1 cellular context compared by ENCODE assay signal in the genomic region with DNA sequence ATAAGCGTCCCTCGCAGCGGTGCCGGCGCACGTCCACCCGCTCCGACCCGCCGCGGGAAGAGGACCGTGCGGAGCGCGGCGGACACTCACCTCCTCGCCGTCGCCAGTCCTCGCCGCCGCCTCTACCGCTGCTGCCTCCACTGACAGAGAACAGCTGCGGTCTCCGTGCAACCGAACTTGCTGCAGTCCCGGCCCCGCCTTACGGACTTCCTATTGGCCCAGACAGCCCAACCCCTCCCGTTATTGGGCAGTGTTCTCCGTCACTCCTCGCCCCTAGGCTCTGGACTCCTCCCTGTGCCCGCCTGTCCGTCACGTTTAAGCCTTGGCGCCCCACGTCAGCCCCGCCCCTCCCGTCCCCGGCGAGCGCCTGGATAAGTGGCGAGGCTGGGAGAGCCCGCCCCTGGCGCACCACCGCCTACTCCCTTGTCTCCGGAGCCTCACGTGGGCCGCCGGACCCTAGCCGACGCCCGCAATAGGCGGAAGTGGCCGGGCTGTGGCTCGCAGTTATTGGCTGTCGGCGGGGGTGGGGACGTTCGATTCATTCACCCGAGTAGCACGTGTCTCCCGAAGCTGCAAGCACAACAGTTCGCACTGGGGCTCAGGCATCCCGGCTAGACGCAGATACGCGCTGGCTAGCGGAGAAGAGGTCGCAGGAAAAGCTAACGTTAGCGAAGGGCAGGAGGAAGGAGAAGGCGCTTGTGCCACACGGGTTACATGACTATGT.
TF ChIP-seq lines count a peak whose summit lies in the region.

A gene with protein sequence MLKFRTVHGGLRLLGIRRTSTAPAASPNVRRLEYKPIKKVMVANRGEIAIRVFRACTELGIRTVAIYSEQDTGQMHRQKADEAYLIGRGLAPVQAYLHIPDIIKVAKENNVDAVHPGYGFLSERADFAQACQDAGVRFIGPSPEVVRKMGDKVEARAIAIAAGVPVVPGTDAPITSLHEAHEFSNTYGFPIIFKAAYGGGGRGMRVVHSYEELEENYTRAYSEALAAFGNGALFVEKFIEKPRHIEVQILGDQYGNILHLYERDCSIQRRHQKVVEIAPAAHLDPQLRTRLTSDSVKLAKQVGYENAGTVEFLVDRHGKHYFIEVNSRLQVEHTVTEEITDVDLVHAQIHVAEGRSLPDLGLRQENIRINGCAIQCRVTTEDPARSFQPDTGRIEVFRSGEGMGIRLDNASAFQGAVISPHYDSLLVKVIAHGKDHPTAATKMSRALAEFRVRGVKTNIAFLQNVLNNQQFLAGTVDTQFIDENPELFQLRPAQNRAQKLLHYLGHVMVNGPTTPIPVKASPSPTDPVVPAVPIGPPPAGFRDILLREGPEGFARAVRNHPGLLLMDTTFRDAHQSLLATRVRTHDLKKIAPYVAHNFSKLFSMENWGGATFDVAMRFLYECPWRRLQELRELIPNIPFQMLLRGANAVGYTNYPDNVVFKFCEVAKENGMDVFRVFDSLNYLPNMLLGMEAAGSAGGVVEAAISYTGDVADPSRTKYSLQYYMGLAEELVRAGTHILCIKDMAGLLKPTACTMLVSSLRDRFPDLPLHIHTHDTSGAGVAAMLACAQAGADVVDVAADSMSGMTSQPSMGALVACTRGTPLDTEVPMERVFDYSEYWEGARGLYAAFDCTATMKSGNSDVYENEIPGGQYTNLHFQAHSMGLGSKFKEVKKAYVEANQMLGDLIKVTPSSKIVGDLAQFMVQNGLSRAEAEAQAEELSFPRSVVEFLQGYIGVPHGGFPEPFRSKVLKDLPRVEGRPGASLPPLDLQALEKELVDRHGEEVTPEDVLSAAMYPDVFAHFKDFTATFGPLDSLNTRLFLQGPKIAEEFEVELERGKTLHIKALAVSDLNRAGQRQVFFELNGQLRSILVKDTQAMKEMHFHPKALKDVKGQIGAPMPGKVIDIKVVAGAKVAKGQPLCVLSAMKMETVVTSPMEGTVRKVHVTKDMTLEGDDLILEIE (minus strand): TSS at position 152 of the 724 bp plus-strand sequence. CDS start 86,224 bp downstream, outside the sequence.

TF ChIP-seq in liver, 16 proteins besides CTCF, POLR2A, EP300 and RAD21 (continued from another document):
- TF ChIP-seq GABPA (IDR thresholded peaks at IDR 0.05 in 1 of 2, conservative IDR thresholded peaks at IDR 0.05 in 1 of 2), result peak in 1 of 2 donors; percentile 81
- TF ChIP-seq YY1 (IDR thresholded peaks at IDR 0.05), result peak; percentile 76
- TF ChIP-seq FOXA2 (IDR thresholded peaks at IDR 0.05), result no peak
- TF ChIP-seq, protein P1, sequence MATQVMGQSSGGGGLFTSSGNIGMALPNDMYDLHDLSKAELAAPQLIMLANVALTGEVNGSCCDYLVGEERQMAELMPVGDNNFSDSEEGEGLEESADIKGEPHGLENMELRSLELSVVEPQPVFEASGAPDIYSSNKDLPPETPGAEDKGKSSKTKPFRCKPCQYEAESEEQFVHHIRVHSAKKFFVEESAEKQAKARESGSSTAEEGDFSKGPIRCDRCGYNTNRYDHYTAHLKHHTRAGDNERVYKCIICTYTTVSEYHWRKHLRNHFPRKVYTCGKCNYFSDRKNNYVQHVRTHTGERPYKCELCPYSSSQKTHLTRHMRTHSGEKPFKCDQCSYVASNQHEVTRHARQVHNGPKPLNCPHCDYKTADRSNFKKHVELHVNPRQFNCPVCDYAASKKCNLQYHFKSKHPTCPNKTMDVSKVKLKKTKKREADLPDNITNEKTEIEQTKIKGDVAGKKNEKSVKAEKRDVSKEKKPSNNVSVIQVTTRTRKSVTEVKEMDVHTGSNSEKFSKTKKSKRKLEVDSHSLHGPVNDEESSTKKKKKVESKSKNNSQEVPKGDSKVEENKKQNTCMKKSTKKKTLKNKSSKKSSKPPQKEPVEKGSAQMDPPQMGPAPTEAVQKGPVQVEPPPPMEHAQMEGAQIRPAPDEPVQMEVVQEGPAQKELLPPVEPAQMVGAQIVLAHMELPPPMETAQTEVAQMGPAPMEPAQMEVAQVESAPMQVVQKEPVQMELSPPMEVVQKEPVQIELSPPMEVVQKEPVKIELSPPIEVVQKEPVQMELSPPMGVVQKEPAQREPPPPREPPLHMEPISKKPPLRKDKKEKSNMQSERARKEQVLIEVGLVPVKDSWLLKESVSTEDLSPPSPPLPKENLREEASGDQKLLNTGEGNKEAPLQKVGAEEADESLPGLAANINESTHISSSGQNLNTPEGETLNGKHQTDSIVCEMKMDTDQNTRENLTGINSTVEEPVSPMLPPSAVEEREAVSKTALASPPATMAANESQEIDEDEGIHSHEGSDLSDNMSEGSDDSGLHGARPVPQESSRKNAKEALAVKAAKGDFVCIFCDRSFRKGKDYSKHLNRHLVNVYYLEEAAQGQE (IDR thresholded peaks at IDR 0.05), result peak; percentile 53
- peak; percentile 30 to 48 for TF ChIP-seq HNF4A (conservative IDR thresholded peaks at IDR 0.05)
- TF ChIP-seq, protein P2, sequence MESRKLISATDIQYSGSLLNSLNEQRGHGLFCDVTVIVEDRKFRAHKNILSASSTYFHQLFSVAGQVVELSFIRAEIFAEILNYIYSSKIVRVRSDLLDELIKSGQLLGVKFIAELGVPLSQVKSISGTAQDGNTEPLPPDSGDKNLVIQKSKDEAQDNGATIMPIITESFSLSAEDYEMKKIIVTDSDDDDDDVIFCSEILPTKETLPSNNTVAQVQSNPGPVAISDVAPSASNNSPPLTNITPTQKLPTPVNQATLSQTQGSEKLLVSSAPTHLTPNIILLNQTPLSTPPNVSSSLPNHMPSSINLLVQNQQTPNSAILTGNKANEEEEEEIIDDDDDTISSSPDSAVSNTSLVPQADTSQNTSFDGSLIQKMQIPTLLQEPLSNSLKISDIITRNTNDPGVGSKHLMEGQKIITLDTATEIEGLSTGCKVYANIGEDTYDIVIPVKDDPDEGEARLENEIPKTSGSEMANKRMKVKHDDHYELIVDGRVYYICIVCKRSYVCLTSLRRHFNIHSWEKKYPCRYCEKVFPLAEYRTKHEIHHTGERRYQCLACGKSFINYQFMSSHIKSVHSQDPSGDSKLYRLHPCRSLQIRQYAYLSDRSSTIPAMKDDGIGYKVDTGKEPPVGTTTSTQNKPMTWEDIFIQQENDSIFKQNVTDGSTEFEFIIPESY (IDR thresholded peaks at IDR 0.05), result no peak
- no peak for TF ChIP-seq NR2F2 (IDR thresholded peaks at IDR 0.05)
- TF ChIP-seq, protein P3, sequence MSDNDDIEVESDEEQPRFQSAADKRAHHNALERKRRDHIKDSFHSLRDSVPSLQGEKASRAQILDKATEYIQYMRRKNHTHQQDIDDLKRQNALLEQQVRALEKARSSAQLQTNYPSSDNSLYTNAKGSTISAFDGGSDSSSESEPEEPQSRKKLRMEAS (IDR thresholded peaks at IDR 0.05), result peak; percentile 97
- peak; percentile 85 for TF ChIP-seq TAF1 (conservative IDR thresholded peaks at IDR 0.05)
- peak; percentile 78 to 80 for TF ChIP-seq EGR1 (IDR thresholded peaks at IDR 0.05; ENCODE audit: low read depth in 2 of 2)
- TF ChIP-seq FOXA1 (IDR thresholded peaks at IDR 0.05), result no peak
- peak; percentile 53 to 56 for TF ChIP-seq RXRA (IDR thresholded peaks at IDR 0.05)
